In the genomic region with DNA sequence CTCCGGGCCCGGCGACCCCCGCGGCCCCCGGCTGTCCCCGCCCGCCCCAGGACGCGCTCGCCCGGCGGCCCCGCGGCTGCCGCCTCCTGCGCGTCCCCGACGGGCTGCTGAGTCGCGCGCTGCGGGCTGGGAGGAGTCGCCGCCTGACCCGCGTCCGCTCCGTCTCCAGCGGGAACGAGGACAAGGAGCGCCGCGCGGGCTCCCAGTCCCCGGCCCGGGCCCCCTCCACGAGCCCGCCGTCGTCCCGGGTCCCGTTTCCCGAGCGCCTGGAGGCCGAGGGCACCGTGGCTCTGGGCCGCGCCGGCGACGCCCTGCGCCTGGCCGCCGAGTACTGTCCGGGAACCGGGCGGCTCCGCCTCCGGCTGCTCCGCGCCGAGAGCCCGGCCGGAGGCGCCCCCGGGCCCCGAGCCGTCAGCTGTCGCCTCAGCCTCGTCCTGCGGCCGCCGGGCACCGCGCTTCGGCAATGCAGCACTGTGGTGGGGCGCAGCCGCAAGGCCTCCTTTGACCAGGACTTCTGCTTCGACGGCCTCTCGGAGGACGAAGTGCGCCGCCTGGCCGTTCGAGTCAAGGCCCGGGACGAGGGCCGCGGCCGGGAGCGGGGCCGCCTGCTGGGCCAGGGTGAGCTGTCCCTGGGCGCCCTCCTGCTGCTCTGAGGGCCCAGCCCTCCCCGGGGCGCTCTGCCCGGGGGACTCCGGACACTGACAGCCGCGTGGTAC, we compare ENCODE assay signal across 8 cellular contexts. TPM values are rescaled to one million over a fixed set of nuclear protein-coding genes. Genes with fewer than 3 reads are reported as not detected.
DNase-seq lines count a peak whose midpoint lies in the region; ATAC-seq, FAIRE-seq and TF ChIP-seq lines count a peak whose summit lies in the region.

No MANE protein-coding gene starts in this region.

- peak overlapping the region; percentile 83 to 86 (median 84) for H3K4me3 Mint-ChIP-seq in CD4-positive, CD25-positive, alpha-beta regulatory T cell

- H3K4me2 ChIP-seq in GM23248 (ENCODE audit: unreplicated experiment), result peak overlapping the region; percentile 60

- H3K27me3 Mint-ChIP-seq in CD4-positive, CD25-positive, alpha-beta regulatory T cell, result peaks cover 59% of the 10 kb centered on the region

- peak overlapping the region; percentile 74 for H2AFZ ChIP-seq in GM23248

- peak; percentile 10 to 13 for ATAC-seq in CD4-positive, CD25-positive, alpha-beta regulatory T cell (ENCODE audit: low read depth in 2 of 2)

- peaks cover 14 to 28% (median 23%) of the 10 kb centered on the region in 4 donors for H3K4me1 Mint-ChIP-seq in CD4-positive, CD25-positive, alpha-beta regulatory T cell

- peaks cover 23% of the 10 kb centered on the region for H3K27me3 ChIP-seq in CD4-positive, CD25-positive, alpha-beta regulatory T cell (ENCODE audit: control insufficient read depth, insufficient read depth, low read length)
- H3K27me3 ChIP-seq in GM23248 (replicated peaks; ENCODE audit: insufficient read depth) (0 out of 2 replicates have a peak, but pooled peaks cover 11% of the 10 kb centered on the region), bronchial epithelial cell (ENCODE audit: control insufficient read depth, insufficient read depth, low read length) (no peaks in the 10 kb centered on the region)

- H3K79me2 ChIP-seq in GM23248 (ENCODE audit: insufficient read depth), result no peaks in the 10 kb centered on the region

- H3K9me3 Mint-ChIP-seq in CD4-positive, CD25-positive, alpha-beta regulatory T cell, result no peaks in the 10 kb centered on the region

- WGBS in GM23248 (ENCODE audit: low coverage in 1 of 2, low lambda C conversion rate in 2 of 2, missing lambda C conversion rate in 2 of 2), 2 experiments, result 1 to 2% methylated on average over 38 to 57 of the region's 102 CpGs

- in situ Hi-C loops in GM23248 (cut with MboI), result no loop called here

- H3K27ac Mint-ChIP-seq in CD4-positive, CD25-positive, alpha-beta regulatory T cell, result no peak overlapping the region

- no peak for FAIRE-seq in bronchial epithelial cell (lab: Jason Lieb, UNC)

- peak overlapping the region; percentile 29; the same call in 1 of the 2 replicates for H3K9ac ChIP-seq in GM23248

- H4K20me1 ChIP-seq in GM23248 (ENCODE audit: insufficient read depth), result no peaks in the 10 kb centered on the region

- no peak overlapping the region for H3K27ac ChIP-seq in CD4-positive, CD25-positive, alpha-beta regulatory T cell (ENCODE audit: insufficient read depth, low read length, poor library complexity, severe bottlenecking)
- no peak overlapping the region for H3K27ac ChIP-seq in GM23248

- peak overlapping the region; percentile 63 for H3K4me3 ChIP-seq in CD4-positive, CD25-positive, alpha-beta regulatory T cell (ENCODE audit: low read depth, low read length)
- H3K4me3 ChIP-seq in GM23248, result peak overlapping the region; percentile 61
- H3K4me3 ChIP-seq in bronchial epithelial cell (ENCODE audit: low read depth, low read length), result peak overlapping the region; percentile 37

- H3K36me3 Mint-ChIP-seq in CD4-positive, CD25-positive, alpha-beta regulatory T cell, result no peaks in the 10 kb centered on the region

- peak; percentile 22 for TF ChIP-seq CTCF in bronchial epithelial cell (IDR thresholded peaks at IDR 0.05; ENCODE audit: insufficient read depth, low read length, severe bottlenecking)

- peaks cover 28% of the 10 kb centered on the region for H3K4me1 ChIP-seq in CD4-positive, CD25-positive, alpha-beta regulatory T cell (ENCODE audit: control insufficient read depth, insufficient read depth, low read length, poor library complexity, severe bottlenecking)
- 0 out of 2 replicates have a peak, but pooled peaks cover 9% of the 10 kb centered on the region for H3K4me1 ChIP-seq in GM23248 (ENCODE audit: insufficient read depth)

- H3K9me2 ChIP-seq in GM23248 (ENCODE audit: insufficient read depth), result no peaks in the 10 kb centered on the region

- DNase-seq in CD4-positive, CD25-positive, alpha-beta regulatory T cell, result peak in 2 of 3 donors; percentile 7 to 26
- DNase-seq in GM23248 (peak; percentile 67), SW 1271 (lab: John Stamatoyannopoulos, UW) (peak; percentile 29 to 78), bronchial epithelial cell (ENCODE audit: low read depth) (no peak), kidney tubule cell (ENCODE audit: low spot score) (peak; percentile 45), inferior parietal cortex (ENCODE audit: extremely low spot score) (no peak), superior temporal gyrus (ENCODE audit: extremely low spot score) (no peak)
- DNase-seq in stimulated activated CD4-positive, alpha-beta T cell treated with anti-CD3 and anti-CD28 coated beads, Interleukin-2, amount 100 ng/mL, for 48 hours, result peak; percentile 9 to 16

- no peaks in the 10 kb centered on the region for H3K36me3 ChIP-seq in CD4-positive, CD25-positive, alpha-beta regulatory T cell (ENCODE audit: control insufficient read depth, insufficient read depth, low read length)
- no peaks in the 10 kb centered on the region for H3K36me3 ChIP-seq in GM23248 (ENCODE audit: low read depth)
- H3K36me3 ChIP-seq in bronchial epithelial cell (ENCODE audit: control insufficient read depth, insufficient read depth, low read length), result no peaks in the 10 kb centered on the region

- no peaks in the 10 kb centered on the region for H3K9me3 ChIP-seq in CD4-positive, CD25-positive, alpha-beta regulatory T cell (ENCODE audit: control insufficient read depth in 2 of 2, low read length in 2 of 2)
- H3K9me3 ChIP-seq in GM23248 (ENCODE audit: low read depth), result no peaks in the 10 kb centered on the region

- H3F3A ChIP-seq in GM23248 (ENCODE audit: insufficient read depth), result peaks cover 10% of the 10 kb centered on the region; the same call in 1 of the 2 replicates

RNA-seq across cellular contexts. Expression of a gene that starts 1.5 kb away (rescaled TPM):
- total RNA-seq in CD4-positive, CD25-positive, alpha-beta regulatory T cell, result 0.17 TPM
- polyA plus RNA-seq in CD4-positive, CD25-positive, alpha-beta regulatory T cell, result under 1 TPM; 0.10 to 0.28 (median 0.12) TPM
- not detected in 2 replicates for total RNA-seq in GM23248 (2014; rRNA removed; shearing (Covaris generic))
- polyA plus RNA-seq in GM23248 (2016; fragmentation: Nextera tagmentation; extraction: Ambion mirVana), result not detected in 2 replicates
- total RNA-seq in bronchial epithelial cell, result 0.53 and 1.3 TPM in 2 replicates

RNA-seq across cellular contexts. Expression of a gene that starts 8.0 kb away (rescaled TPM):
- 150 TPM for total RNA-seq in CD4-positive, CD25-positive, alpha-beta regulatory T cell
- polyA plus RNA-seq in CD4-positive, CD25-positive, alpha-beta regulatory T cell, result 10 to 100 TPM; 11.2 to 17.4 (median 13.8) TPM
- 21.7 and 23.8 TPM in 2 replicates for total RNA-seq in GM23248 (2014; rRNA removed; shearing (Covaris generic))
- polyA plus RNA-seq in GM23248 (2016; fragmentation: Nextera tagmentation; extraction: Ambion mirVana), result 8.0 and 8.7 TPM in 2 replicates
- total RNA-seq in bronchial epithelial cell, result 35.0 and 40.2 TPM in 2 replicates

Comparison
In these comparisons a context has a peak if more than half of its experiments do, and no peak if none do; other contexts are left out.
1. DNase-seq: peak in CD4-positive, CD25-positive, alpha-beta regulatory T cell (2 of 3), GM23248 (single experiment), SW 1271 (2 of 2), kidney tubule cell (single experiment) and stimulated activated CD4-positive, alpha-beta T cell treated with anti-CD3 and anti-CD28 coated beads, Interleukin-2, amount 100 ng/mL, for 48 hours (2 of 2); none in bronchial epithelial cell (single experiment), inferior parietal cortex (single experiment) and superior temporal gyrus (single experiment).
2. Peak in every context shown above with its lines, with median percentiles within 50 percentile points of each other: H3K4me3 ChIP-seq.